26 cellular contexts compared by ENCODE assay signal in genomic region chr9:5756633-5757032, GRCh38.
"Had no signal": no experiment of that assay in that cellular context is flagged by ENCODE, and none has a peak within 500 bp of the region (broad histone marks: within the 10 kb centered on the region; RNA-seq: fewer than 3 reads in every experiment).

No MANE protein-coding gene starts in this region.

- H3K4me3 ChIP-seq: gastroesophageal sphincter, heart left ventricle, hepatocyte, left lung, ovary, psoas muscle, sigmoid colon, thoracic aorta, tibial nerve, upper lobe of right lung, uterus had no signal

- H3K9me3 Mint-ChIP-seq: dendritic cell treated with granulocyte-macrophage colony-stimulating factor and Interleukin-4, amounts not matched to agents 40 ng/mL and 50 ng/mL, for 4 days; endodermal cell; naive thymus-derived CD8-positive, alpha-beta T cell; stimulated activated effector memory CD8-positive, alpha-beta T cell treated with anti-CD3 and anti-CD28 coated beads, Interleukin-12 subunit alpha, Interleukin-12 subunit beta, amount 100 ng/mL, for 72 hours; stimulated activated naive CD8-positive, alpha-beta T cell treated with anti-CD3 and anti-CD28 coated beads, Interleukin-15, Interleukin-2, amounts not matched to agents 100 ng/mL and 50 ng/mL, for 24 hours had no signal

- H3K36me3 ChIP-seq: ovary, uterus had no signal

- ATAC-seq: esophagus mucosa; foreskin keratinocyte; gastroesophageal sphincter; heart left ventricle; left lung; naive thymus-derived CD8-positive, alpha-beta T cell; psoas muscle; right cardiac atrium; stimulated activated effector memory CD8-positive, alpha-beta T cell treated with anti-CD3 and anti-CD28 coated beads, Interleukin-12 subunit alpha, Interleukin-12 subunit beta, amount 100 ng/mL, for 72 hours; upper lobe of right lung had no signal

- H3K9me3 ChIP-seq: gastroesophageal sphincter, heart left ventricle, left lung, ovary, psoas muscle, sigmoid colon, thoracic aorta, tibial nerve, upper lobe of right lung, uterus had no signal

- H3K4me3 Mint-ChIP-seq: dendritic cell treated with granulocyte-macrophage colony-stimulating factor and Interleukin-4, amounts not matched to agents 40 ng/mL and 50 ng/mL, for 4 days; endodermal cell; naive thymus-derived CD8-positive, alpha-beta T cell; stimulated activated effector memory CD8-positive, alpha-beta T cell treated with anti-CD3 and anti-CD28 coated beads, Interleukin-12 subunit alpha, Interleukin-12 subunit beta, amount 100 ng/mL, for 72 hours; stimulated activated naive CD8-positive, alpha-beta T cell treated with anti-CD3 and anti-CD28 coated beads, Interleukin-15, Interleukin-2, amounts not matched to agents 100 ng/mL and 50 ng/mL, for 24 hours had no signal

- H3K4me1 ChIP-seq: foreskin keratinocyte, gastroesophageal sphincter, heart left ventricle, left lung, psoas muscle, sigmoid colon, tibial nerve, upper lobe of right lung, uterus had no signal

- H3K4me1 Mint-ChIP-seq: endodermal cell; stimulated activated effector memory CD8-positive, alpha-beta T cell treated with anti-CD3 and anti-CD28 coated beads, Interleukin-12 subunit alpha, Interleukin-12 subunit beta, amount 100 ng/mL, for 72 hours had no signal

- H3K27me3 Mint-ChIP-seq: dendritic cell treated with granulocyte-macrophage colony-stimulating factor and Interleukin-4, amounts not matched to agents 40 ng/mL and 50 ng/mL, for 4 days; naive thymus-derived CD8-positive, alpha-beta T cell; stimulated activated naive CD8-positive, alpha-beta T cell treated with anti-CD3 and anti-CD28 coated beads, Interleukin-15, Interleukin-2, amounts not matched to agents 100 ng/mL and 50 ng/mL, for 24 hours had no signal

- H3K27ac Mint-ChIP-seq: dendritic cell treated with granulocyte-macrophage colony-stimulating factor and Interleukin-4, amounts not matched to agents 40 ng/mL and 50 ng/mL, for 4 days; endodermal cell; stimulated activated effector memory CD8-positive, alpha-beta T cell treated with anti-CD3 and anti-CD28 coated beads, Interleukin-12 subunit alpha, Interleukin-12 subunit beta, amount 100 ng/mL, for 72 hours; stimulated activated naive CD8-positive, alpha-beta T cell treated with anti-CD3 and anti-CD28 coated beads, Interleukin-15, Interleukin-2, amounts not matched to agents 100 ng/mL and 50 ng/mL, for 24 hours had no signal

- FAIRE-seq: kidney had no signal

- DNase-seq: effector CD8-positive, alpha-beta T cell; endodermal cell; foreskin keratinocyte; heart left ventricle; kidney; left lung; midbrain; naive thymus-derived CD8-positive, alpha-beta T cell; occipital lobe; ovary; posterior cingulate gyrus; psoas muscle; right cardiac atrium; sigmoid colon; stimulated activated CD4-positive, alpha-beta T cell treated with anti-CD3 and anti-CD28 coated beads, Interleukin-2, amount 100 ng/mL, for 24 hours; stimulated activated CD4-positive, alpha-beta T cell treated with anti-CD3 and anti-CD28 coated beads, Interleukin-4, amount 100 ng/mL, for 24 hours; upper lobe of right lung; uterus had no signal
